ENCODE assay signal across 8 cellular contexts in genomic region chr9:128818839-128819715, GRCh38. TPM values are rescaled to one million over a fixed set of nuclear protein-coding genes. Genes with fewer than 3 reads are reported as not detected.
DNase-seq lines count a peak whose midpoint lies in the region; ATAC-seq and TF ChIP-seq lines count a peak whose summit lies in the region.

No MANE protein-coding gene starts in this region.

- H3K9me3 ChIP-seq in transverse colon: no peaks in the 10 kb centered on the region

- WGBS in transverse colon (ENCODE audit: low coverage in 1 of 2), 2 donors: 10 to 31% methylated on average over 3 to 66 of the region's 90 CpGs

- H3K4me1 ChIP-seq in transverse colon: peaks cover 10 to 18% (median 16%) of the 10 kb centered on the region in 4 donors

- DNase-seq in NCI-H1417 (lab: John Stamatoyannopoulos, UW) (peak; percentile 28 to 88 (median 81)), NCI-H1417 treated with DMSO at 0.1 percent for 48 hours (lab: John Stamatoyannopoulos, UW) (no peak), NCI-H2196 (lab: John Stamatoyannopoulos, UW; ENCODE audit: unreplicated experiment) (peak; percentile 47), fibroblast of the aortic adventitia (ENCODE audit: low read depth) (peak; percentile 5), nephron progenitor cell (peak; percentile 60), transverse colon (peak; percentile 43)
- peak; percentile 59 to 68 for DNase-seq in activated T-cell treated with anti-CD3 and anti-CD28 coated beads, Interleukin-2, amount 50 U/mL, for 48 hours

- peaks cover 13% of the 10 kb centered on the region for H3K27me3 Mint-ChIP-seq in nephron progenitor cell (ENCODE audit: low read depth, poor library complexity)

- no peaks in the 10 kb centered on the region for H3K27me3 ChIP-seq in transverse colon

- H3K36me3 Mint-ChIP-seq in nephron progenitor cell (ENCODE audit: low read depth): peaks cover 15% of the 10 kb centered on the region

- no peaks in the 10 kb centered on the region for H3K9me3 Mint-ChIP-seq in nephron progenitor cell

- no peak for TF ChIP-seq CTCF in fibroblast of the aortic adventitia (IDR thresholded peaks at IDR 0.05; ENCODE audit: insufficient read depth, low read length)
- no peak for TF ChIP-seq CTCF in nephron progenitor cell (IDR thresholded peaks at IDR 0.05)
- TF ChIP-seq CTCF in transverse colon (IDR thresholded peaks at IDR 0.05): no peak

- H3K4me3 ChIP-seq in fibroblast of the aortic adventitia (ENCODE audit: low read depth, low read length) (peak overlapping the region; percentile 77), transverse colon (peak overlapping the region; percentile 57 to 69 (median 58))

- H3K4me3 Mint-ChIP-seq in nephron progenitor cell: peak overlapping the region; percentile 83

- H3K36me3 ChIP-seq in transverse colon: no peaks in the 10 kb centered on the region

- peak; percentile 33 for ATAC-seq in HG02852 (IDR thresholded peaks at IDR 0.05; ENCODE audit: unreplicated experiment)

- intact Hi-C loops in transverse colon (cut with DNase I; ENCODE audit: low total_unique reads): no loop called here

- in situ Hi-C loops in transverse colon (cut with MboI; ENCODE audit: low pct_ligation_motif_present in 1 of 4, low pct_unique_long_range_greater_than_20kb in 1 of 4, low sequenced_read_pairs in 3 of 4): no loop called here

- peak overlapping the region; percentile 84 to 95 (median 90) for H3K27ac ChIP-seq in transverse colon

- TF ChIP-seq POLR2A in transverse colon (IDR thresholded peaks at IDR 0.05): no peak

- H3K27ac Mint-ChIP-seq in nephron progenitor cell: no peak overlapping the region

- peaks cover 10% of the 10 kb centered on the region for H3K4me1 Mint-ChIP-seq in nephron progenitor cell

- TF ChIP-seq EP300 in transverse colon (IDR thresholded peaks at IDR 0.05; ENCODE audit: low read depth): no peak

RNA-seq across cellular contexts. Expression of gene ENDOG, which starts 0.8 kb away (rescaled TPM):
- 11.1 and 14.3 TPM in 2 replicates for total RNA-seq in fibroblast of the aortic adventitia (ENCODE audit: low replicate concordance)
- total RNA-seq in transverse colon: 10 to 100 TPM; 29.7 to 83.0 (median 52.8) TPM

RNA-seq across cellular contexts. Expression of gene SPOUT1, which starts 10.5 kb away (rescaled TPM):
- total RNA-seq in fibroblast of the aortic adventitia (ENCODE audit: low replicate concordance) (14.9 and 15.0 TPM in 2 replicates), transverse colon (10 to 100 TPM; 19.5 to 48.3 (median 26.6) TPM)

RNA-seq across cellular contexts. Expression of gene TBC1D13, which starts 32.0 kb away (rescaled TPM):
- total RNA-seq in fibroblast of the aortic adventitia (ENCODE audit: low replicate concordance) (21.0 and 24.2 TPM in 2 replicates), transverse colon (100 to 1,000 TPM in 1 of 4 donors, 10 to 100 TPM in 2, 1 to 10 TPM in 1; 9.6 to 244 (median 21.6) TPM)

RNA-seq across cellular contexts. Expression of gene ZER1, which starts 47.4 kb away (rescaled TPM):
- total RNA-seq in fibroblast of the aortic adventitia (ENCODE audit: low replicate concordance) (24.3 and 76.3 TPM in 2 replicates), transverse colon (100 to 1,000 TPM in 1 of 4 donors, 10 to 100 TPM in 3; 57.5 to 116 (median 73.8) TPM)
